16 cellular contexts compared by ENCODE assay signal in the genomic region with DNA sequence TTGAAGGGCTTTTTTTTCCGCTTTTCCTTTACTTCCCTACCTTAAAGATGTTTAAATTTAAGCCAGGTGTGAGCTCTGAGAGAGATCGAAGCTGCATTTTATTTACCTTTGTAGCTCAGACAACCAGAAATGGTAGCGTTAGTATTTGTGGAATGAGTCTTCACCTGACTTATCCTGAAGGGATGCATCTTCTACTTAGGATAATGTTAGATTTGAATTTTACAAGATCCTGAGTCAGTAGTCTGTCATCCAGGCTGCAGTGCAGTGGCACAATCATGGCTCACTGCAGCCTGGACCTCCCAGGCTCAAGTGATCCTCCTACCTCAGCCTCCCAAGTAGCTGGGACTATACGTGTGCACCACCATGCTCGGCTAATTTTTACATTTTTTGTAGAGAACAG. TPM values are rescaled to one million over a fixed set of nuclear protein-coding genes. Genes with fewer than 3 reads are reported as not detected.
A peak's percentile ranks its signal among the peaks of the same experiment; 100 is the strongest.
DNase-seq lines count a peak whose midpoint lies in the region; ATAC-seq, FAIRE-seq and TF ChIP-seq lines count a peak whose summit lies in the region.
"Had no signal": no experiment of that assay in that cellular context is flagged by ENCODE, and none has a peak within 500 bp of the region (broad histone marks: within the 10 kb centered on the region; RNA-seq: fewer than 3 reads in every experiment).

No MANE protein-coding gene starts in this region.

- peaks cover 0 to 3% (median 0%) of the 10 kb centered on the region in 11 experiments; a peak in 2 of 22 replicates for H4K20me1 ChIP-seq in BLaER1 treated with 17β-estradiol and CSF1 and Interleukin-3, amounts not matched to agents 10 nM and 100 nM

- H3K4me2 ChIP-seq in BLaER1 treated with 17β-estradiol and CSF1 and Interleukin-3, amounts not matched to agents 10 nM and 100 nM: peak overlapping the region; percentile 71 to 91 (median 85)

- peak overlapping the region in 5 of 10 experiments; percentile 4 to 22 (median 13); a peak in 7 of 20 replicates for H3K4me3 ChIP-seq in BLaER1 treated with 17β-estradiol and CSF1 and Interleukin-3, amounts not matched to agents 10 nM and 100 nM
- H3K4me3 ChIP-seq in mucosa of rectum (ENCODE audit: low read length in 2 of 2): no peak overlapping the region
- H3K4me3 ChIP-seq: dorsolateral prefrontal cortex, GM23248, MG63, ovary had no signal

- CTCF ChIA-PET in activated CD8-positive, alpha-beta T cell treated with anti-CD3 and anti-CD28 coated beads, Interleukin-2, amount 10 ng/mL, durations not matched to agents 7 days and 5 days (lab: Charles Lee): interaction anchor here (1.0 to 6.6 kb wide), 11 partner anchors 9 to 91 kb away, joined by 3 to 40 read pairs (median 5); no protein-coding TSS in a partner anchor
- CTCF ChIA-PET in RWPE1 (lab: Yijun Ruan, JAX): no interaction called here

- peaks cover 95 to 99% (median 98%) of the 10 kb centered on the region in 10 experiments for H3K4me1 ChIP-seq in BLaER1 treated with 17β-estradiol and CSF1 and Interleukin-3, amounts not matched to agents 10 nM and 100 nM
- H3K4me1 ChIP-seq in mucosa of rectum (ENCODE audit: control insufficient read depth in 2 of 2, insufficient read depth in 2 of 2, low read length in 2 of 2): peaks cover 16 to 41% of the 10 kb centered on the region in 2 donors

- no peak for ATAC-seq in activated CD8-positive, alpha-beta T cell treated with anti-CD3 and anti-CD28 coated beads, Interleukin-2, amount 10 ng/mL, durations not matched to agents 7 days and 5 days
- ATAC-seq in GM21447 (IDR thresholded peaks at IDR 0.05; ENCODE audit: unreplicated experiment) (no peak), GM21786 (IDR thresholded peaks at IDR 0.05; ENCODE audit: unreplicated experiment) (no peak)
- ATAC-seq: left colon had no signal

- TF ChIP-seq CTCF in RWPE1 (conservative IDR thresholded peaks at IDR 0.05; ENCODE audit: low read depth): no peak

- H3K4me1 Mint-ChIP-seq in activated CD8-positive, alpha-beta T cell treated with anti-CD3 and anti-CD28 coated beads, Interleukin-2, amount 10 ng/mL, durations not matched to agents 7 days and 5 days (ENCODE audit: low read depth): peaks cover 74% of the 10 kb centered on the region

- no peaks in the 10 kb centered on the region for H3K36me3 ChIP-seq in BLaER1 treated with 17β-estradiol and CSF1 and Interleukin-3, amounts not matched to agents 10 nM and 100 nM
- H3K36me3 ChIP-seq in mucosa of rectum (ENCODE audit: control insufficient read depth in 2 of 2, insufficient read depth in 2 of 2, low read length in 2 of 2): no peaks in the 10 kb centered on the region
- H3K36me3 ChIP-seq: MG63, ovary had no signal

- H3K27ac ChIP-seq in BLaER1 treated with 17β-estradiol and CSF1 and Interleukin-3, amounts not matched to agents 10 nM and 100 nM: peak overlapping the region; percentile 74 to 98 (median 90)
- H3K27ac ChIP-seq in mucosa of rectum (ENCODE audit: low read depth in 2 of 2, low read length in 2 of 2) (peak overlapping the region; percentile 60 to 80), RWPE1 (no peak overlapping the region)
- H3K27ac ChIP-seq: GM23248 had no signal

- H3K27me3 ChIP-seq in BLaER1 treated with 17β-estradiol and CSF1 and Interleukin-3, amounts not matched to agents 10 nM and 100 nM: peaks cover 0 to 12% (median 0%) of the 10 kb centered on the region in 11 experiments; a peak in 2 of 22 replicates
- no peaks in the 10 kb centered on the region for H3K27me3 ChIP-seq in mucosa of rectum (ENCODE audit: control insufficient read depth in 2 of 2, insufficient read depth in 2 of 2, low read length in 2 of 2)
- H3K27me3 ChIP-seq: MG63, ovary had no signal

- no peak for TF ChIP-seq POLR2A in GM12892 (IDR thresholded peaks at IDR 0.05; ENCODE audit: low read depth, low read length)

- peak overlapping the region; percentile 62 to 85 (median 80); a peak in 21 of 22 replicates for H3K9ac ChIP-seq in BLaER1 treated with 17β-estradiol and CSF1 and Interleukin-3, amounts not matched to agents 10 nM and 100 nM
- H3K9ac ChIP-seq in mucosa of rectum (ENCODE audit: low read depth in 1 of 2, low read length in 2 of 2): peak overlapping the region in 1 of 2 donors; percentile 2
- H3K9ac ChIP-seq: GM23248 had no signal

- H3K27ac Mint-ChIP-seq in activated CD8-positive, alpha-beta T cell treated with anti-CD3 and anti-CD28 coated beads, Interleukin-2, amount 10 ng/mL, durations not matched to agents 7 days and 5 days: peak overlapping the region; percentile 96

- no peaks in the 10 kb centered on the region for H3K27me3 Mint-ChIP-seq in activated CD8-positive, alpha-beta T cell treated with anti-CD3 and anti-CD28 coated beads, Interleukin-2, amount 10 ng/mL, durations not matched to agents 7 days and 5 days (ENCODE audit: low read depth)

- no peaks in the 10 kb centered on the region for H3K9me3 Mint-ChIP-seq in activated CD8-positive, alpha-beta T cell treated with anti-CD3 and anti-CD28 coated beads, Interleukin-2, amount 10 ng/mL, durations not matched to agents 7 days and 5 days (ENCODE audit: insufficient read depth)

- DNase-seq in GM12892 (ENCODE audit: insufficient read length) (no peak), RWPE1 (ENCODE audit: low spot score) (no peak)
- no peak for DNase-seq in activated CD8-positive, alpha-beta T cell treated with anti-CD3 and anti-CD28 coated beads, Interleukin-2, amount 10 ng/mL, durations not matched to agents 7 days and 5 days
- no peak for DNase-seq in stimulated activated CD4-positive, alpha-beta T cell treated with anti-CD3 and anti-CD28 coated beads, Interleukin-12 subunit alpha, Interleukin-12 subunit beta, amount 100 ng/mL, for 4 hours
- DNase-seq: activated CD4-positive, CD25-positive, alpha-beta regulatory T cell treated with anti-CD3 and anti-CD28 coated beads, Interleukin-2, amount 50 U/mL, for 72 hours; dorsolateral prefrontal cortex; GM23248; left colon; MG63; NCI-H446 treated with DMSO at 0.1 percent for 48 hours; ovary had no signal

- peaks cover 0 to 4% (median 0%) of the 10 kb centered on the region in 11 experiments; a peak in 2 of 22 replicates for H3K9me3 ChIP-seq in BLaER1 treated with 17β-estradiol and CSF1 and Interleukin-3, amounts not matched to agents 10 nM and 100 nM (replicated peaks in 1 of 11)
- no peaks in the 10 kb centered on the region for H3K9me3 ChIP-seq in mucosa of rectum (ENCODE audit: control insufficient read depth in 2 of 2, low read length in 2 of 2)
- H3K9me3 ChIP-seq: MG63, ovary had no signal

- peak overlapping the region; percentile 43 for H3K4me3 Mint-ChIP-seq in activated CD8-positive, alpha-beta T cell treated with anti-CD3 and anti-CD28 coated beads, Interleukin-2, amount 10 ng/mL, durations not matched to agents 7 days and 5 days

- POLR2A ChIA-PET in activated CD8-positive, alpha-beta T cell treated with anti-CD3 and anti-CD28 coated beads, Interleukin-2, amount 10 ng/mL, durations not matched to agents 7 days and 5 days (lab: Charles Lee): interaction anchor here (0.8 to 14.4 kb wide), 10 partner anchors 12 to 86 kb away, joined by 3 to 211 read pairs (median 4); partner anchors contain the start of gene TMSB4X
- POLR2A ChIA-PET in RWPE1 (lab: Yijun Ruan, JAX; ENCODE audit: low non-redundant PET): no interaction called here

- H3K36me3 Mint-ChIP-seq in activated CD8-positive, alpha-beta T cell treated with anti-CD3 and anti-CD28 coated beads, Interleukin-2, amount 10 ng/mL, durations not matched to agents 7 days and 5 days (ENCODE audit: low read depth): peaks cover 4% of the 10 kb centered on the region

- FAIRE-seq in GM12892 (lab: Jason Lieb, UNC): peak; percentile 81
- FAIRE-seq: frontal cortex had no signal

RNA-seq across cellular contexts. Expression of gene TMSB4X, which starts 26.2 kb away (rescaled TPM):
- 23,212 TPM for polyA plus RNA-seq in GM12892 (2012; ENCODE audit: missing spikeins)
- total RNA-seq in activated CD8-positive, alpha-beta T cell treated with anti-CD3 and anti-CD28 coated beads, Interleukin-2, amount 10 ng/mL, durations not matched to agents 7 days and 5 days: 1,000 to 10,000 TPM; 8,800 to 8,961 TPM

RNA-seq across cellular contexts. Expression of gene FAM9C, which starts 43.3 kb away (rescaled TPM):
- 0.17 TPM for polyA plus RNA-seq in GM12892 (2012; ENCODE audit: missing spikeins)
- not detected for total RNA-seq in activated CD8-positive, alpha-beta T cell treated with anti-CD3 and anti-CD28 coated beads, Interleukin-2, amount 10 ng/mL, durations not matched to agents 7 days and 5 days
- total RNA-seq: GM23248 had no signal
- polyA plus RNA-seq: GM23248 had no signal
